In the genomic region with DNA sequence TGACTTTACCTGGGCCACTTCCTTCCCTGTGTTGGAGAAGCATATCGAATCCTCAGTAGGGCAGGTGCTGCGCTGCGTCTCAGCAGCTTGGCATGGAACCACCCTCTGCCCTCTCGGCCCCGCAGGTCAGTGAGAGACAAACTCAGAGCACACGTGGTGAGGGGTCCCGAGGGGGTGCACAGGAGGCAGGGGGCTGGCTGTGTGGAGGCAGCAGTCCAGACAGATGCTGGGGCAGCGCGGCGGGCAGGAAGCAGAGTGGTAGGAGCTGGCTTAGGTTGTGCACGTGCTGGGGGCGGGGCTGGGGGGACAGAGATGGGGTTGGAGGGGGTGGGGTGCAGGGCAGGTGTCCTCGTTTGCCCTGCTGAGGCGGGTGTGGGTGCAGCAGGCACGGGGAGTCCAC, we compare ENCODE assay signal across 23 cellular contexts. TPM values are rescaled to one million over a fixed set of nuclear protein-coding genes. Genes with fewer than 3 reads are reported as not detected.
DNase-seq lines count a peak whose midpoint lies in the region; ATAC-seq and TF ChIP-seq lines count a peak whose summit lies in the region.
"Had no signal": no experiment of that assay in that cellular context is flagged by ENCODE, and none has a peak within 500 bp of the region (broad histone marks: within the 10 kb centered on the region; RNA-seq: fewer than 3 reads in every experiment).

No MANE protein-coding gene starts in this region.

- H3K4me1 Mint-ChIP-seq in activated T-cell treated with anti-CD3 and anti-CD28 coated beads, Interleukin-2, amount 50 U/mL, for 4 hours (ENCODE audit: low read depth): no peaks in the 10 kb centered on the region
- H3K4me1 Mint-ChIP-seq in type B pancreatic cell (ENCODE audit: unreplicated experiment): peaks cover 11% of the 10 kb centered on the region

- no peak overlapping the region for H3K4me3 ChIP-seq in coronary artery
- H3K4me3 ChIP-seq: PC-9, SJCRH30 had no signal

- H3K36me3 Mint-ChIP-seq in activated T-cell treated with anti-CD3 and anti-CD28 coated beads, Interleukin-2, amount 50 U/mL, for 4 hours (ENCODE audit: insufficient read depth): peaks cover 20% of the 10 kb centered on the region
- H3K36me3 Mint-ChIP-seq in type B pancreatic cell: peaks cover 18% of the 10 kb centered on the region

- no peak for ATAC-seq in activated T-cell treated with anti-CD3 and anti-CD28 coated beads, Interleukin-2, amount 50 U/mL, for 4 hours
- ATAC-seq in omental fat pad (ENCODE audit: low FRiP score): no peak
- ATAC-seq in HG02571 (IDR thresholded peaks at IDR 0.05; ENCODE audit: unreplicated experiment): no peak

- H3K27ac ChIP-seq in coronary artery: no peak overlapping the region
- H3K27ac ChIP-seq: PC-9, SJCRH30 had no signal

- no peak overlapping the region for H3K4me3 Mint-ChIP-seq in activated T-cell treated with anti-CD3 and anti-CD28 coated beads, Interleukin-2, amount 50 U/mL, for 4 hours
- H3K4me3 Mint-ChIP-seq in type B pancreatic cell: no peak overlapping the region

- no peaks in the 10 kb centered on the region for H3K9me3 Mint-ChIP-seq in activated T-cell treated with anti-CD3 and anti-CD28 coated beads, Interleukin-2, amount 50 U/mL, for 4 hours
- no peaks in the 10 kb centered on the region for H3K9me3 Mint-ChIP-seq in type B pancreatic cell

- H3K27me3 Mint-ChIP-seq in activated T-cell treated with anti-CD3 and anti-CD28 coated beads, Interleukin-2, amount 50 U/mL, for 4 hours (ENCODE audit: low read depth): no peaks in the 10 kb centered on the region
- H3K27me3 Mint-ChIP-seq in type B pancreatic cell: no peaks in the 10 kb centered on the region

- DNase-seq in activated T-cell treated with anti-CD3 and anti-CD28 coated beads, Interleukin-2, amount 50 U/mL, for 1 hour: peak; percentile 0
- DNase-seq in activated T-cell treated with anti-CD3 and anti-CD28 coated beads, Interleukin-2, amount 50 U/mL, for 4 hours: no peak
- DNase-seq in coronary artery (ENCODE audit: low spot score): peak; percentile 68
- peak; percentile 0 for DNase-seq in omental fat pad (ENCODE audit: low spot score)
- DNase-seq in type B pancreatic cell (ENCODE audit: extremely low spot score, unreplicated experiment): peak; percentile 61
- DNase-seq in GF-D8 (lab: John Stamatoyannopoulos, UW): no peak
- DNase-seq in activated CD8-positive, alpha-beta memory T cell treated with anti-CD3 and anti-CD28 coated beads, Interleukin-2, amount 50 U/mL, for 4 hours: no peak
- DNase-seq: 8988T, ACHN, BE2C, Calu3, DMS153, NCI-H1048, NCI-H1417, NCI-H1694, NCI-H2029 treated with DMSO at 0.1 percent for 48 hours, NCI-H526 treated with DMSO at 0.1 percent for 48 hours, PC-9, SJCRH30 had no signal

- H3K27ac Mint-ChIP-seq in type B pancreatic cell: no peak overlapping the region

- TF ChIP-seq CTCF in coronary artery (IDR thresholded peaks at IDR 0.05) (no peak), omental fat pad (IDR thresholded peaks at IDR 0.05) (no peak), type B pancreatic cell (conservative IDR thresholded peaks at IDR 0.05) (no peak)

RNA-seq across cellular contexts. Expression of gene NUB1, which starts 33.1 kb away (rescaled TPM):
- total RNA-seq in activated T-cell treated with anti-CD3 and anti-CD28 coated beads, Interleukin-2, amount 50 U/mL, for 4 hours: 10 to 100 TPM; 25.9 to 26.9 (median 26.5) TPM
- total RNA-seq in omental fat pad: 10 to 100 TPM; 48.6 to 76.4 (median 56.0) TPM
- total RNA-seq in type B pancreatic cell (ENCODE audit: low replicate concordance): 49.3 and 54.3 TPM in 2 replicates

RNA-seq across cellular contexts. Expression of gene WDR86, which starts 35.1 kb away (rescaled TPM):
- under 1 TPM; 0.27 to 0.46 (median 0.37) TPM for total RNA-seq in activated T-cell treated with anti-CD3 and anti-CD28 coated beads, Interleukin-2, amount 50 U/mL, for 4 hours
- total RNA-seq in omental fat pad (10 to 100 TPM; 17.2 to 41.5 (median 22.1) TPM), type B pancreatic cell (ENCODE audit: low replicate concordance) (13.0 and 83.0 TPM in 2 replicates)
- total RNA-seq: Calu3, H4, NCI-H460, RPMI7951 had no signal

Comparison
In these comparisons a context has a peak if more than half of its experiments do, and no peak if none do; other contexts are left out.
1. DNase-seq: peak in activated T-cell treated with anti-CD3 and anti-CD28 coated beads, Interleukin-2, amount 50 U/mL, for 1 hour (single experiment), coronary artery (single experiment), omental fat pad (single experiment) and type B pancreatic cell (single experiment); none in activated T-cell treated with anti-CD3 and anti-CD28 coated beads, Interleukin-2, amount 50 U/mL, for 4 hours (single experiment), GF-D8 (single experiment) and activated CD8-positive, alpha-beta memory T cell treated with anti-CD3 and anti-CD28 coated beads, Interleukin-2, amount 50 U/mL, for 4 hours (single experiment).